ENCODE assay signal across 8 cellular contexts in the genomic region with DNA sequence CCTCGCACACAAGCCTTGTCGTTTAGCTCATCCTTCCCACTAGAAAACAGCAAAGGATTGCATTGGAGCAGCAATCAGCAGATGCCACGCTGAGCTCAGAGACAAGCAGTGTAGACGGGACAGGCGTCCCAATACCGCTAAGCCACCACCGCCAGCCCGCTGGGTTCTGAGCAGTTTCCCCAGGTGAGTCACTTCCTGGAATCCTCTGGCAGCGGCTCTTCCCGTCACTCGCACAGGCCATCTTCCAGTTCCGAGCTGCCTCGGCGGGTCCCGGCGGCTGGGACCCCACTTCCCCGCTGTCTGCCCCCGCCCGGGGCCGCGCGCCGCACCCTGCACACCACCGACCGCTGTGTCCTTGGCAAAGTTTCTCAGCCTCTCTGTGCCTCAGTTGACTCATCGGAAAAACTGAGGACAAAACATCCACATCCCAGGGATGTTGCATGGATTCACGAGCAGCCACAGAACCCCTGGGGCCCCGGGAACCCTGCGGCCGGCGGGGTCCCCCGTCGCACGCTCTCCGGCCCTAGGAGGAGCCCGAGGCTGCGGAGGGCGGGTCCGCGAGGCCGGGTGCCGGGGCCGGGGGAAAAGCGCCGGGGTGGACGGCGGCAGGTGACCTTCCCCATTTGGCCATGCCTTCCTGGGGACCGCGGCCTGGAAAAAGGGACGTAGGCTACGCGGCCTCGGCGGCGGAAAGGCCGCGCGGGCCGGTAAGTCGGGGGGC. TPM values are rescaled to one million over a fixed set of nuclear protein-coding genes. Genes with fewer than 3 reads are reported as not detected.
DNase-seq lines count a peak whose midpoint lies in the region; FAIRE-seq and TF ChIP-seq lines count a peak whose summit lies in the region.

No MANE protein-coding gene starts in this region.

- DNase-seq in GM03348 (ENCODE audit: low spot score) (peak; percentile 80), H54 (ENCODE audit: insufficient read length, low spot score) (peak; percentile 68), M059J (ENCODE audit: low read depth) (peak; percentile 87), kidney glomerular epithelial cell (lab: John Stamatoyannopoulos, UW) (peak; percentile 46), GF-D8 (lab: John Stamatoyannopoulos, UW) (no peak)
- peak; percentile 28 for DNase-seq in activated CD4-positive, CD25-positive, alpha-beta regulatory T cell treated with anti-CD3 and anti-CD28 coated beads, Interleukin-2, amount 50 U/mL, for 16 hours (ENCODE audit: low read depth, low spot score)
- DNase-seq in central memory CD4-positive, alpha-beta T cell = peak; percentile 61
- peak; percentile 53 to 57 for DNase-seq in stimulated activated CD4-positive, alpha-beta T cell treated with anti-CD3 and anti-CD28 coated beads, Interleukin-1b, Interleukin-23, amount 100 ng/mL, for 4 hours (ENCODE audit: low read depth in 2 of 2)

- peak; percentile 44 for TF ChIP-seq POLR2A in H54 (IDR thresholded peaks at IDR 0.05; ENCODE audit: low read depth, low read length)

- FAIRE-seq in H54 (lab: Jason Lieb, UNC) = no peak

RNA-seq across cellular contexts. Expression of a gene that starts 0.6 kb away (rescaled TPM):
- total RNA-seq in M059J (2014; rRNA removed; shearing (Covaris generic)) = 42.7 and 57.8 TPM in 2 replicates

RNA-seq across cellular contexts. Expression of a gene that starts 46.9 kb away (rescaled TPM):
- total RNA-seq in M059J (2014; rRNA removed; shearing (Covaris generic)) = 0.07 TPM in 1 of 2 replicates, not detected in the other

RNA-seq across cellular contexts. Expression of a gene that starts 55.8 kb away (rescaled TPM):
- 40.9 and 48.3 TPM in 2 replicates for total RNA-seq in M059J (2014; rRNA removed; shearing (Covaris generic))
